Comparison of ENCODE assay signal across 33 cellular contexts in the genomic region with DNA sequence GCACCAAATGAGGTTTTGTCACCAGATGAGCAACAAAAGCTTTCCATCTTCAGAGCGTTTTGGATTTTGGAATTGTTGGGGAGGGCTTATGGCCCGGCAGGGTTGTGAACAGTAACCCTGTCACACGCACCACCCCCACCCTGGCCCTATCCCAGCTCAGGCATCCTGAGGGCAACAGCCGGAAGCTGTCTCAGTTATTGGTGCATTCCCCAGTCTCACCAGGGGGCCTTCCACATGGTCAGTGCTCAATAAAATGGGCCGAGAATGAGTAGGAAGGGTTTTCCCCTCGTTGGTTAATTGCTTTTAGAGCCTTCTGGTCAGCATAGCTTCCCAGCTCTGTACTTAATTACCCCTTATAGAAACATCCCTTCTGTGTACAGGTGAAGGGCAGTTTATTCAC. TPM values are rescaled to one million over a fixed set of nuclear protein-coding genes. Genes with fewer than 3 reads are reported as not detected.
DNase-seq lines count a peak whose midpoint lies in the region; ATAC-seq, FAIRE-seq and TF ChIP-seq lines count a peak whose summit lies in the region.
"Had no signal": no experiment of that assay in that cellular context is flagged by ENCODE, and none has a peak within 500 bp of the region (broad histone marks: within the 10 kb centered on the region; RNA-seq: fewer than 3 reads in every experiment).

No MANE protein-coding gene starts in this region.

- FAIRE-seq in A549 (lab: Jason Lieb, UNC): peak; percentile 28
- FAIRE-seq in H54 (lab: Jason Lieb, UNC): no peak
- FAIRE-seq: GM12892, TTC549 had no signal

- POLR2A ChIA-PET in A549 (lab: Yijun Ruan, JAX): interaction anchor here (0.7 kb wide), 2 partner anchors 26 to 87 kb away, joined by 3 read pairs; a partner anchor contains a TSS

- CTCF ChIA-PET in A549 (lab: Yijun Ruan, JAX): interaction anchor here (0.7 to 6.3 kb wide), 8 partner anchors 12 to 61 kb away, joined by 3 to 33 read pairs (median 4); no protein-coding TSS in a partner anchor

- ATAC-seq in A549 (no peak), GM18517 (IDR thresholded peaks at IDR 0.05; ENCODE audit: unreplicated experiment) (no peak), HG03565 (IDR thresholded peaks at IDR 0.05; ENCODE audit: unreplicated experiment) (no peak)
- ATAC-seq: CD8-positive, alpha-beta T cell; effector memory CD8-positive, alpha-beta T cell; heart left ventricle; lower lobe of right lung; naive thymus-derived CD4-positive, alpha-beta T cell had no signal

- DNase-seq in A549 (ENCODE audit: low read depth in 1 of 2, low spot score in 1 of 2) (no peak), H54 (ENCODE audit: insufficient read length, low spot score) (peak; percentile 57), astrocyte of the spinal cord (ENCODE audit: low read depth, low spot score) (peak; percentile 37), glomerular visceral epithelial cell (ENCODE audit: extremely low spot score) (peak; percentile 62), DMS153 (lab: John Stamatoyannopoulos, UW) (no peak)
- no peak for DNase-seq in stimulated activated CD4-positive, alpha-beta T cell treated with anti-CD3 and anti-CD28 coated beads, Interleukin-4, amount 100 ng/mL, for 1 hour
- DNase-seq: activated CD4-positive, alpha-beta T cell treated with anti-CD3 and anti-CD28 coated beads, Interleukin-2, amount 50 U/mL, for 48 hours; activated CD4-positive, CD25-positive, alpha-beta regulatory T cell treated with anti-CD3 and anti-CD28 coated beads, Interleukin-2, amount 50 U/mL, for 72 hours; activated naive CD4-positive, alpha-beta T cell treated with Interleukin-2 at 50 U/mL for 16 hours; amniotic stem cell; BE2C; CD8-positive, alpha-beta T cell; colonic mucosa; effector memory CD8-positive, alpha-beta T cell; erythroblast; foreskin fibroblast; HCEC 1CT; heart left ventricle; islet precursor cell; lower lobe of right lung; naive thymus-derived CD4-positive, alpha-beta T cell; NCI-H2107; NCI-H82; right lobe of liver; stimulated activated CD4-positive, alpha-beta T cell treated with anti-CD3 and anti-CD28 coated beads, Interleukin-4, amount 100 ng/mL, for 24 hours; T-helper 1 cell; transverse colon had no signal

- TF ChIP-seq CTCF in A549 (IDR thresholded peaks at IDR 0.05) (no peak), astrocyte of the spinal cord (IDR thresholded peaks at IDR 0.05; ENCODE audit: low read depth, low read length) (no peak)

- WGBS in A549 (ENCODE audit: missing lambda C conversion rate): 87% methylated on average over 6 of the region's 6 CpGs

- no peak for TF ChIP-seq POLR2A in A549 (IDR thresholded peaks at IDR 0.05; ENCODE audit: low read length)
- no peak for TF ChIP-seq POLR2A in H54 (IDR thresholded peaks at IDR 0.05; ENCODE audit: low read depth, low read length)

- no peak for TF ChIP-seq RAD21 in A549 (conservative IDR thresholded peaks at IDR 0.05 in 1 of 2, IDR thresholded peaks at IDR 0.05 in 1 of 2)

- no peak for TF ChIP-seq EP300 in A549 (IDR thresholded peaks at IDR 0.05)

- no peak overlapping the region for H3K27ac ChIP-seq in A549
- H3K27ac ChIP-seq: colonic mucosa, lower lobe of right lung, neutrophil, right lobe of liver, RWPE1, transverse colon had no signal

- no peak overlapping the region for H3K4me2 ChIP-seq in A549

- H3K9me3 ChIP-seq in A549: 0 out of 3 replicates have a peak, but pooled peaks cover 6% of the 10 kb centered on the region
- H3K9me3 ChIP-seq: colonic mucosa, heart left ventricle, lower lobe of right lung, neutrophil, right lobe of liver, transverse colon had no signal

- in situ Hi-C loops in astrocyte of the spinal cord (cut with HindIII; ENCODE audit: low sequenced_read_pairs): no loop called here

- H3K4me1 ChIP-seq in A549: peaks cover 25% of the 10 kb centered on the region

- H3K4me3 ChIP-seq in A549 (no peak overlapping the region), astrocyte of the spinal cord (ENCODE audit: low read depth, low read length) (no peak overlapping the region)
- H3K4me3 ChIP-seq: colonic mucosa, heart left ventricle, lower lobe of right lung, right lobe of liver, transverse colon had no signal

TF ChIP-seq in A549, 52 proteins besides CTCF, POLR2A, EP300 and RAD21:
- TF ChIP-seq, protein P1, sequence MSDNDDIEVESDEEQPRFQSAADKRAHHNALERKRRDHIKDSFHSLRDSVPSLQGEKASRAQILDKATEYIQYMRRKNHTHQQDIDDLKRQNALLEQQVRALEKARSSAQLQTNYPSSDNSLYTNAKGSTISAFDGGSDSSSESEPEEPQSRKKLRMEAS (IDR thresholded peaks at IDR 0.05): no peak
- no peak for TF ChIP-seq ZFP36 (IDR thresholded peaks at IDR 0.05; ENCODE audit: borderline replicate concordance, partially characterized antibody)
- no peak for TF ChIP-seq SMC3 (IDR thresholded peaks at IDR 0.05)
- TF ChIP-seq, protein P2, sequence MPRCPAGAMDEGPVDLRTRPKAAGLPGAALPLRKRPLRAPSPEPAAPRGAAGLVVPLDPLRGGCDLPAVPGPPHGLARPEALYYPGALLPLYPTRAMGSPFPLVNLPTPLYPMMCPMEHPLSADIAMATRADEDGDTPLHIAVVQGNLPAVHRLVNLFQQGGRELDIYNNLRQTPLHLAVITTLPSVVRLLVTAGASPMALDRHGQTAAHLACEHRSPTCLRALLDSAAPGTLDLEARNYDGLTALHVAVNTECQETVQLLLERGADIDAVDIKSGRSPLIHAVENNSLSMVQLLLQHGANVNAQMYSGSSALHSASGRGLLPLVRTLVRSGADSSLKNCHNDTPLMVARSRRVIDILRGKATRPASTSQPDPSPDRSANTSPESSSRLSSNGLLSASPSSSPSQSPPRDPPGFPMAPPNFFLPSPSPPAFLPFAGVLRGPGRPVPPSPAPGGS (IDR thresholded peaks at IDR 0.05): no peak
- no peak for TF ChIP-seq MAFK (IDR thresholded peaks at IDR 0.05; ENCODE audit: partially characterized antibody)
TF ChIP-seq in A549: peak in this region for 0.

RNA-seq across cellular contexts. Expression of a gene that starts 46.0 kb away (rescaled TPM):
- 10.9 and 15.9 TPM in 2 replicates for polyA plus RNA-seq in A549 (2011; rRNA removed)
- 23.6 and 30.4 TPM in 2 replicates for polyA plus RNA-seq in A549 (2012; cell fraction: cytosol; rRNA removed)
- polyA plus RNA-seq in A549 (2012; cell fraction: nucleus; rRNA removed): 58.4 and 70.6 TPM in 2 replicates
- 29.5 to 34.6 TPM (median 32.3 TPM) in 3 replicates for polyA plus RNA-seq in A549 (2017; fragmentation: RNase III; extraction: RNeasy Plus Mini Kit Qiagen cat#74134 plus additional on column Dnase treatment)
- polyA minus RNA-seq in A549 (2011; rRNA and poly(A)+ RNA removed): 24.8 and 32.0 TPM in 2 replicates

Comparison
In these comparisons a context has a peak if more than half of its experiments do, and no peak if none do; other contexts are left out.
1. DNase-seq: peak in H54 (single experiment), astrocyte of the spinal cord (single experiment) and glomerular visceral epithelial cell (single experiment); none in A549 (0 of 2), DMS153 (single experiment) and stimulated activated CD4-positive, alpha-beta T cell treated with anti-CD3 and anti-CD28 coated beads, Interleukin-4, amount 100 ng/mL, for 1 hour (single experiment).